8 cellular contexts compared by ENCODE assay signal in the genomic region with DNA sequence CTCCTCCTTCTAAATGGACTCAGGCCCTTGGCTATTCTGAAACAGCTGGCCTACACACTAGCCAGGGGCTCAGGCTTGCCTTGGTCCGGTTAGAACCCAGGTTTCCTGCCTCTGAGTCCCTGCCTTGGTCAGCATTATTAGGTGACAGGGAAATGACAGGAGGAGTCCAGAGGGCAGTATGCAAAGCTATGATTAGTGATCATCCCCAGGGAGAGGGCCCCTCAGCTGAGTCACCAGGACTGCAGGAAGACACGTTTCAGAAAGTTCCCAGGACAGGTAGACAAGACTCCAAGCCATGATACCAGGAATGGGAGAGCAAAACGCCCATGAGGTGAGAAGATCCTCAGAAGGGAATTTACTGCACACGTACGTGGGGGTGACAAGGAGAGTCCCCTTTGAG.
"Had no signal": no experiment of that assay in that cellular context is flagged by ENCODE, and none has a peak within 500 bp of the region (broad histone marks: within the 10 kb centered on the region; RNA-seq: fewer than 3 reads in every experiment).

No MANE protein-coding gene starts in this region.

- H3K4me3 ChIP-seq: GM12878 had no signal

- FAIRE-seq: G401.6, GM12891, GM12892, GM18507, GM19239 had no signal

- ATAC-seq: GM12878 had no signal

- DNase-seq: GDM1, GF-D8 had no signal
